In the genomic region with DNA sequence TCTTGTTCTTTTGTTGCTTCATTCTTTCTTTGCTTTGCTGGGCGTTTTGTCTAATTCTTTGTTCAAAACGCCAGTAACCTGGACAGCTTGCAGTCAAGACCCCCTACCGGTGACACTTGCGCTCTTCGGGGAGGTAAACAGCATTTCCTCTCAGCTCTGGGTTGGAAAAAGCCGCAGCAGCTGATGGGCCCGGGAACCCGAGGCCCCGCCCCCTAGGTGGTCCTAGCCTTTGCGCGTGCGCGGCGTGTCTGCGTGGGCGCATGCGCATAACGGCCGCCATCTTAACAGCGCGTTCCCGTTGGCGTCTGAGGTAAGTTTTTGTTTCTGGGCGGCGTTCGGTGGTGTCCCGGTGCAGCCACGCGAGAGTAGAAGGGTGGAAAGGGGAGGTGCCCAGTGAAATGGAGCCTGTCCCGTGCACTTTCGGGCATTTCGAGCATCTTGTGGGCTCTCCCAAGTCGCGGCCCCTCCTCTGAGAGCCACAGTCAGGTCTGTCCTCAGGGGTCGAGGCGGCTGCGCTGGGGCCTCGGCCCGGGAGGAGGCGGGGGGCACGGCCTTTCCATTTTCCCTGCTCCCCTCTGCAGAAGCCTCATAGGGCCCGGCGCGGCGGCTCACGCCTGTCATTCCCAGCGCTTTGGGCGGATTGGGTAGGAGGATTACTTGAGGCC, we compare ENCODE assay signal across 8 cellular contexts. TPM values are rescaled to one million over a fixed set of nuclear protein-coding genes. Genes with fewer than 3 reads are reported as not detected.
A peak's percentile ranks its signal among the peaks of the same experiment; 100 is the strongest.
DNase-seq lines count a peak whose midpoint lies in the region; ATAC-seq, FAIRE-seq and TF ChIP-seq lines count a peak whose summit lies in the region.

A gene (plus strand): TSS at position 261 of the 665 bp plus-strand sequence. CDS start 14,371 bp downstream, outside the sequence.

- in situ Hi-C loops in GM18951 (cut with MboI; ENCODE audit: low sequenced_read_pairs, unreplicated experiment) = no loop called here

- dilution Hi-C loops in keratinocyte (cut with MboI; ENCODE audit: extremely low pct_ligation_motif_present, low sequenced_read_pairs) = no loop called here

- H3K4me2 ChIP-seq in keratinocyte (ENCODE audit: control insufficient read depth, extremely low read depth, insufficient read depth, low read depth, low read length) = peak within 1 kb of the TSS; percentile 85

- H3K4me1 ChIP-seq in keratinocyte (ENCODE audit: control insufficient read depth, extremely low read depth, insufficient read depth, low read length) = peaks cover 4% of the 10 kb centered on the region

- no peaks in the 10 kb centered on the region for H3K36me3 ChIP-seq in keratinocyte (ENCODE audit: control insufficient read depth in 2 of 2, extremely low read depth in 1 of 2, insufficient read depth in 2 of 2, low read length in 2 of 2)

- no peaks in the 10 kb centered on the region for H3K9me1 ChIP-seq in keratinocyte (ENCODE audit: control insufficient read depth, extremely low read depth, insufficient read depth, low read length)

- DNase-seq in AG10803 (ENCODE audit: low read depth) = peak; percentile 94
- peak; percentile 89 for DNase-seq in NCI-H226
- DNase-seq in activated CD4-positive, CD25-positive, alpha-beta regulatory T cell (lab: John Stamatoyannopoulos, UW) = peak; percentile 92 to 94 (median 94)
- DNase-seq in central memory CD4-positive, alpha-beta T cell = peak; percentile 96
- DNase-seq in keratinocyte (ENCODE audit: low read depth, low spot score) = peak; percentile 78
- DNase-seq in stimulated activated CD4-positive, alpha-beta T cell treated with anti-CD3 and anti-CD28 coated beads, Interleukin-12 subunit alpha, Interleukin-12 subunit beta, amount 100 ng/mL, for 48 hours (ENCODE audit: low read depth in 2 of 3, low spot score in 1 of 3) = peak; percentile 91 to 94 (median 93)

- peaks cover 4% of the 10 kb centered on the region for H3K79me2 ChIP-seq in keratinocyte (ENCODE audit: control insufficient read depth, insufficient read depth, low read length)

- no peaks in the 10 kb centered on the region for H4K20me1 ChIP-seq in keratinocyte (ENCODE audit: control insufficient read depth, extremely low read depth, insufficient read depth, low read length)

- peak; percentile 92 for ATAC-seq in HG03175 (IDR thresholded peaks at IDR 0.05; ENCODE audit: unreplicated experiment)

- peak within 1 kb of the TSS; percentile 73 for H3K9ac ChIP-seq in keratinocyte (ENCODE audit: control insufficient read depth, extremely low read depth, insufficient read depth, low read length)

- peaks cover 1% of the 10 kb centered on the region for H3K9me3 ChIP-seq in keratinocyte (ENCODE audit: control insufficient read depth, low read depth, low read length)

- H2AFZ ChIP-seq in keratinocyte (ENCODE audit: control insufficient read depth, low read length) = peak within 1 kb of the TSS; percentile 99

- H3K4me3 ChIP-seq in AG10803 (ENCODE audit: low read length) (peak within 1 kb of the TSS; percentile 82), keratinocyte (ENCODE audit: control insufficient read depth in 2 of 3, extremely low read depth in 1 of 3, insufficient read depth in 2 of 3, low read depth in 1 of 3, low read length in 3 of 3) (peak within 1 kb of the TSS; percentile 46 to 87 (median 77))

- no peaks in the 10 kb centered on the region for H3K27me3 ChIP-seq in keratinocyte (ENCODE audit: control insufficient read depth, extremely low read depth, insufficient read depth, low read length)

- TF ChIP-seq CTCF in AG10803 (conservative IDR thresholded peaks at IDR 0.05; ENCODE audit: low read length) (peak; percentile 43), keratinocyte (optimal IDR thresholded peaks at IDR 0.05 in 1 of 3, IDR thresholded peaks at IDR 0.05 in 1 of 3, conservative IDR thresholded peaks at IDR 0.05 in 1 of 3; ENCODE audit: extremely low read depth in 1 of 3, insufficient read depth in 2 of 3, low read length in 3 of 3) (peak in 2 of 3 experiments; percentile 30 to 32)

- peak; percentile 80 for FAIRE-seq in keratinocyte (lab: Jason Lieb, UNC)

- TF ChIP-seq POLR2A in GM18951 (IDR thresholded peaks at IDR 0.05; ENCODE audit: extremely low read depth, insufficient read depth, insufficient read length) = peak; percentile 56

- H3K27ac ChIP-seq in keratinocyte (ENCODE audit: control insufficient read depth, insufficient read depth, low read length) = peak within 1 kb of the TSS; percentile 56

RNA-seq across cellular contexts. Expression of the gene that starts here (rescaled TPM):
- 6.4 to 13.1 TPM (median 12.8 TPM) in 3 replicates for polyA plus RNA-seq in keratinocyte
- polyA plus RNA-seq in keratinocyte (2011; ENCODE audit: low read depth) = 3.2 TPM
- polyA plus RNA-seq in keratinocyte (2011; cell fraction: cytosol; rRNA removed) = 6.5 and 10.6 TPM in 2 replicates
- 23.5 and 25.5 TPM in 2 replicates for polyA plus RNA-seq in keratinocyte (2011; cell fraction: nucleus; rRNA removed)
- polyA plus RNA-seq in keratinocyte (2012; ENCODE audit: low replicate concordance) = 6.0 and 7.0 TPM in 2 replicates
- 5.0 to 17.4 TPM (median 13.4 TPM) in 3 replicates for polyA minus RNA-seq in keratinocyte
- polyA minus RNA-seq in keratinocyte (2011; cell fraction: cytosol; rRNA and poly(A)+ RNA removed) = 1.7 TPM
- 8.9 and 16.0 TPM in 2 replicates for polyA minus RNA-seq in keratinocyte (2011; cell fraction: nucleus; rRNA and poly(A)+ RNA removed)

Comparison
In these comparisons a context has a peak if more than half of its experiments do, and no peak if none do; other contexts are left out.
1. Peak in every context shown above with its lines: DNase-seq, ATAC-seq, H3K4me3 ChIP-seq and H3K27ac ChIP-seq.